ENCODE assay signal across 1 cellular context in the genomic region with DNA sequence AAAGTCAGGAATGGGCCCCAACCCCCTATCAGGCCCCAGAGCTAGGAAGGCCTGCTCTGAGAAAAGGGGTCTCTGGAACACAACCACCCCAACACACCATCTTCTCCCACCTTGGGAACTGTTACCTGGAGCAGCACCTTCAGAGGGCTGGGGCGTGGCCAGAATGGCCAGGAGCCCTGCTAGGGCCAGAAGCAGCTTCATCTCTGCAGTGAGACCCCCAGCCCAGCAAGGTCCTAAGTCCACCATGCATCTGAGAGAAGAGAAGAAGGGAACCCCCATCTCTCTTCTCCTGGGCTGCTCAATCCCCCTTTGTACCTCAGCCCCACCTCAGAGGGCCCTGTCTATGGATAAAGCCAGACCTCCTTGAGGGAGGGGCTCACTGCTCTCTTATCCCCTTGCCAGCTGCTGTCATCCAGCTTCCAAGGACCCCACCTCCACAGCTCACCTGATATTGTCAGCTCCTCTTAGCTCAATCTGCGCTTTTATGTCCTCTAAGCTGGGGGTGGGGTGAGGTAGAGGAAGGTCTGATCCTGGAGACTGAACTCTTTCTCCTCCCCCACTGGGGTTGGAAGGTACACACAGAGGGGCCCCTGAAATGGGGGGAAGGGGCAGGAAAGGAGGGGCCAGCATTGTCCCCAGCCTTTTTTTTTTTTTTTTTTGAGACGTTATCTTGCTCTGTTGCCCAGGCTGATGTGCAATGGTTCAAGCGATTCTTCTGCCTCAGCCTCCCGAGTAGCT.
TF ChIP-seq lines count a peak whose summit lies in the region.

Gene MPO (minus strand): TSS at position 456 of the 738 bp plus-strand sequence. CDS start 177 bp downstream, at position 279.

TF ChIP-seq in GM23338, 12 proteins besides CTCF, POLR2A, EP300 and RAD21 (continued from another document):
- TF ChIP-seq ETS1 (IDR thresholded peaks at IDR 0.05): no peak
- TF ChIP-seq, protein P1, sequence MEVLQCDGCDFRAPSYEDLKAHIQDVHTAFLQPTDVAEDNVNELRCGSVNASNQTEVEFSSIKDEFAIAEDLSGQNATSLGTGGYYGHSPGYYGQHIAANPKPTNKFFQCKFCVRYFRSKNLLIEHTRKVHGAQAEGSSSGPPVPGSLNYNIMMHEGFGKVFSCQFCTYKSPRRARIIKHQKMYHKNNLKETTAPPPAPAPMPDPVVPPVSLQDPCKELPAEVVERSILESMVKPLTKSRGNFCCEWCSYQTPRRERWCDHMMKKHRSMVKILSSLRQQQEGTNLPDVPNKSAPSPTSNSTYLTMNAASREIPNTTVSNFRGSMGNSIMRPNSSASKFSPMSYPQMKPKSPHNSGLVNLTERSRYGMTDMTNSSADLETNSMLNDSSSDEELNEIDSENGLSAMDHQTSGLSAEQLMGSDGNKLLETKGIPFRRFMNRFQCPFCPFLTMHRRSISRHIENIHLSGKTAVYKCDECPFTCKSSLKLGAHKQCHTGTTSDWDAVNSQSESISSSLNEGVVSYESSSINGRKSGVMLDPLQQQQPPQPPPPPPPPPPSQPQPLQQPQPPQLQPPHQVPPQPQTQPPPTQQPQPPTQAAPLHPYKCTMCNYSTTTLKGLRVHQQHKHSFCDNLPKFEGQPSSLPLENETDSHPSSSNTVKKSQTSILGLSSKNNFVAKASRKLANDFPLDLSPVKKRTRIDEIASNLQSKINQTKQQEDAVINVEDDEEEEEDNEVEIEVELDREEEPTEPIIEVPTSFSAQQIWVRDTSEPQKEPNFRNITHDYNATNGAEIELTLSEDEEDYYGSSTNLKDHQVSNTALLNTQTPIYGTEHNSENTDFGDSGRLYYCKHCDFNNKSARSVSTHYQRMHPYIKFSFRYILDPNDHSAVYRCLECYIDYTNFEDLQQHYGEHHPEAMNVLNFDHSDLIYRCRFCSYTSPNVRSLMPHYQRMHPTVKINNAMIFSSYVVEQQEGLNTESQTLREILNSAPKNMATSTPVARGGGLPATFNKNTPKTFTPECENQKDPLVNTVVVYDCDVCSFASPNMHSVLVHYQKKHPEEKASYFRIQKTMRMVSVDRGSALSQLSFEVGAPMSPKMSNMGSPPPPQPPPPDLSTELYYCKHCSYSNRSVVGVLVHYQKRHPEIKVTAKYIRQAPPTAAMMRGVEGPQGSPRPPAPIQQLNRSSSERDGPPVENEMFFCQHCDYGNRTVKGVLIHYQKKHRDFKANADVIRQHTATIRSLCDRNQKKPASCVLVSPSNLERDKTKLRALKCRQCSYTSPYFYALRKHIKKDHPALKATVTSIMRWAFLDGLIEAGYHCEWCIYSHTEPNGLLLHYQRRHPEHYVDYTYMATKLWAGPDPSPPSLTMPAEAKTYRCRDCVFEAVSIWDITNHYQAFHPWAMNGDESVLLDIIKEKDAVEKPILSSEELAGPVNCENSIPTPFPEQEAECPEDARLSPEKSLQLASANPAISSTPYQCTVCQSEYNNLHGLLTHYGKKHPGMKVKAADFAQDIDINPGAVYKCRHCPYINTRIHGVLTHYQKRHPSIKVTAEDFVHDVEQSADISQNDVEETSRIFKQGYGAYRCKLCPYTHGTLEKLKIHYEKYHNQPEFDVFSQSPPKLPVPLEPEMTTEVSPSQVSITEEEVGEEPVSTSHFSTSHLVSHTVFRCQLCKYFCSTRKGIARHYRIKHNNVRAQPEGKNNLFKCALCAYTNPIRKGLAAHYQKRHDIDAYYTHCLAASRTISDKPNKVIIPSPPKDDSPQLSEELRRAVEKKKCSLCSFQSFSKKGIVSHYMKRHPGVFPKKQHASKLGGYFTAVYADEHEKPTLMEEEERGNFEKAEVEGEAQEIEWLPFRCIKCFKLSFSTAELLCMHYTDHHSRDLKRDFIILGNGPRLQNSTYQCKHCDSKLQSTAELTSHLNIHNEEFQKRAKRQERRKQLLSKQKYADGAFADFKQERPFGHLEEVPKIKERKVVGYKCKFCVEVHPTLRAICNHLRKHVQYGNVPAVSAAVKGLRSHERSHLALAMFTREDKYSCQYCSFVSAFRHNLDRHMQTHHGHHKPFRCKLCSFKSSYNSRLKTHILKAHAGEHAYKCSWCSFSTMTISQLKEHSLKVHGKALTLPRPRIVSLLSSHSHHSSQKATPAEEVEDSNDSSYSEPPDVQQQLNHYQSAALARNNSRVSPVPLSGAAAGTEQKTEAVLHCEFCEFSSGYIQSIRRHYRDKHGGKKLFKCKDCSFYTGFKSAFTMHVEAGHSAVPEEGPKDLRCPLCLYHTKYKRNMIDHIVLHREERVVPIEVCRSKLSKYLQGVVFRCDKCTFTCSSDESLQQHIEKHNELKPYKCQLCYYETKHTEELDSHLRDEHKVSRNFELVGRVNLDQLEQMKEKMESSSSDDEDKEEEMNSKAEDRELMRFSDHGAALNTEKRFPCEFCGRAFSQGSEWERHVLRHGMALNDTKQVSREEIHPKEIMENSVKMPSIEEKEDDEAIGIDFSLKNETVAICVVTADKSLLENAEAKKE (CRISPR knock-in tag; IDR thresholded peaks at IDR 0.05): no peak
- no peak for TF ChIP-seq POLR2AphosphoS5 (IDR thresholded peaks at IDR 0.05; ENCODE audit: low read depth)
TF ChIP-seq in GM23338: peak in this region for 0.
